In genomic region chr14:61587397-61587713, GRCh38 we compare ENCODE assay signal across 21 cellular contexts.
DNase-seq lines count a peak whose midpoint lies in the region; ATAC-seq and TF ChIP-seq lines count a peak whose summit lies in the region.
"Had no signal": no experiment of that assay in that cellular context is flagged by ENCODE, and none has a peak within 500 bp of the region (broad histone marks: within the 10 kb centered on the region; RNA-seq: fewer than 3 reads in every experiment).

No MANE protein-coding gene starts in this region.

- no peak for DNase-seq in HFFc6
- no peak for DNase-seq in body of pancreas
- DNase-seq in lower lobe of right lung = no peak
- DNase-seq in COLO829 (ENCODE audit: low spot score) = no peak
- DNase-seq in endothelial cell (ENCODE audit: low spot score) = no peak
- DNase-seq in NCI-H774 (lab: John Stamatoyannopoulos, UW) = no peak
- DNase-seq: activated B cell treated with CpG ODN at 0.5 μM for 24 hours; activated CD8-positive, alpha-beta T cell treated with anti-CD3 and anti-CD28 coated beads, Interleukin-2, amount 10 ng/mL, durations not matched to agents 7 days and 5 days; activated naive CD4-positive, alpha-beta T cell treated with anti-CD3 and anti-CD28 coated beads, Interleukin-2, amount 50 U/mL, for 16 hours; activated T-cell treated with anti-CD3 and anti-CD28 coated beads, Interleukin-2, amount 50 U/mL, for 4 hours; dorsolateral prefrontal cortex; esophagus squamous epithelium; HCEC 1CT; head of caudate nucleus; NCI-H1105 treated with DMSO at 0.1 percent for 48 hours; NCI-H69; nephron progenitor cell; stimulated activated naive CD4-positive, alpha-beta T cell treated with Interleukin-2 at 50 U/mL for 16 hours; uterus had no signal

- 90 to 92% methylated on average over 2 of the region's 2 CpGs for WGBS in body of pancreas, 2 donors

- TF ChIP-seq CTCF in HFFc6 (IDR thresholded peaks at IDR 0.05) = no peak
- TF ChIP-seq CTCF in body of pancreas (IDR thresholded peaks at IDR 0.05) = no peak
- no peak for TF ChIP-seq CTCF in lower lobe of right lung (IDR thresholded peaks at IDR 0.05)
- TF ChIP-seq CTCF in endothelial cell (IDR thresholded peaks at IDR 0.05; ENCODE audit: unreplicated experiment) = no peak

- H3K4me3 ChIP-seq in body of pancreas (no peak overlapping the region), lower lobe of right lung (no peak overlapping the region), stomach smooth muscle (ENCODE audit: low read length in 2 of 2) (no peak overlapping the region)
- H3K4me3 ChIP-seq: dorsolateral prefrontal cortex, esophagus squamous epithelium, uterus had no signal

- H3K4me3 Mint-ChIP-seq in HFFc6 = no peak overlapping the region
- H3K4me3 Mint-ChIP-seq in endothelial cell (ENCODE audit: unreplicated experiment) = no peak overlapping the region
- H3K4me3 Mint-ChIP-seq: activated B cell treated with CpG ODN at 0.5 μM for 24 hours; activated CD8-positive, alpha-beta T cell treated with anti-CD3 and anti-CD28 coated beads, Interleukin-2, amount 10 ng/mL, durations not matched to agents 7 days and 5 days; activated T-cell treated with anti-CD3 and anti-CD28 coated beads, Interleukin-2, amount 50 U/mL, for 4 hours; memory B cell; nephron progenitor cell had no signal

- intact Hi-C loops in body of pancreas (cut with DNase I) = no loop called here
- intact Hi-C loops in lower lobe of right lung (cut with DNase I) = no loop called here

- H3K27me3 Mint-ChIP-seq in HFFc6 (ENCODE audit: insufficient read depth) (peaks cover 1% of the 10 kb centered on the region; the same call in 1 of the 2 replicates), endothelial cell (ENCODE audit: unreplicated experiment) (no peaks in the 10 kb centered on the region)
- H3K27me3 Mint-ChIP-seq: activated B cell treated with CpG ODN at 0.5 μM for 24 hours, memory B cell had no signal

- peaks cover 33% of the 10 kb centered on the region for H3K4me1 ChIP-seq in body of pancreas
- H3K4me1 ChIP-seq in lower lobe of right lung = peaks cover 19% of the 10 kb centered on the region
- peaks cover 38% of the 10 kb centered on the region for H3K4me1 ChIP-seq in stomach smooth muscle (ENCODE audit: control insufficient read depth, insufficient read depth, low read length)
- H3K4me1 ChIP-seq: uterus had no signal

- H3K36me3 ChIP-seq in body of pancreas (replicated peaks in 1 of 2; ENCODE audit: insufficient read depth in 1 of 2, low read depth in 2 of 2) (no peaks in the 10 kb centered on the region), lower lobe of right lung (no peaks in the 10 kb centered on the region), stomach smooth muscle (ENCODE audit: control insufficient read depth in 2 of 2, insufficient read depth in 2 of 2, low read length in 2 of 2) (no peaks in the 10 kb centered on the region)
- H3K36me3 ChIP-seq: esophagus squamous epithelium, uterus had no signal

- H3K27me3 ChIP-seq in body of pancreas = no peaks in the 10 kb centered on the region
- H3K27me3 ChIP-seq in lower lobe of right lung (ENCODE audit: low read depth) = no peaks in the 10 kb centered on the region
- H3K27me3 ChIP-seq in stomach smooth muscle (ENCODE audit: control insufficient read depth in 1 of 2, insufficient read depth in 2 of 2, low read length in 2 of 2) = no peaks in the 10 kb centered on the region
- H3K27me3 ChIP-seq: dorsolateral prefrontal cortex, esophagus squamous epithelium, uterus had no signal

- ATAC-seq in body of pancreas (no peak), lower lobe of right lung (no peak)
- ATAC-seq: activated CD8-positive, alpha-beta T cell treated with anti-CD3 and anti-CD28 coated beads, Interleukin-2, amount 10 ng/mL, durations not matched to agents 7 days and 5 days; activated T-cell treated with anti-CD3 and anti-CD28 coated beads, Interleukin-2, amount 50 U/mL, for 4 hours had no signal

- TF ChIP-seq POLR2A in body of pancreas (IDR thresholded peaks at IDR 0.05) = no peak

- H3K9me3 Mint-ChIP-seq in HFFc6 = no peaks in the 10 kb centered on the region
- H3K9me3 Mint-ChIP-seq in endothelial cell (ENCODE audit: unreplicated experiment) = no peaks in the 10 kb centered on the region

- H3K36me3 Mint-ChIP-seq in HFFc6 (ENCODE audit: low read depth) (no peaks in the 10 kb centered on the region), endothelial cell (ENCODE audit: low read depth, unreplicated experiment) (no peaks in the 10 kb centered on the region)
- H3K36me3 Mint-ChIP-seq: memory B cell had no signal

- H3K4me1 Mint-ChIP-seq in HFFc6 (ENCODE audit: low read depth) = peaks cover 65% of the 10 kb centered on the region
- H3K4me1 Mint-ChIP-seq in endothelial cell (ENCODE audit: unreplicated experiment) = peaks cover 2% of the 10 kb centered on the region

- H3K9me3 ChIP-seq in body of pancreas (no peaks in the 10 kb centered on the region), lower lobe of right lung (no peaks in the 10 kb centered on the region), stomach smooth muscle (ENCODE audit: control insufficient read depth in 2 of 2, low read length in 2 of 2) (peaks cover 0 to 2% of the 10 kb centered on the region in 2 donors)
- H3K9me3 ChIP-seq: esophagus squamous epithelium, uterus had no signal

- peak overlapping the region in 3 of 4 donors; percentile 58 to 78 (median 67) for H3K27ac ChIP-seq in body of pancreas
- H3K27ac ChIP-seq in lower lobe of right lung = peak overlapping the region; percentile 21
- H3K27ac ChIP-seq in stomach smooth muscle (ENCODE audit: low read length) = peak overlapping the region; percentile 66

- no peak overlapping the region for H3K9ac ChIP-seq in stomach smooth muscle (ENCODE audit: low read length in 2 of 2)

- H3K27ac Mint-ChIP-seq in HFFc6 (peak overlapping the region; percentile 86; the same call in 1 of the 2 replicates), endothelial cell (ENCODE audit: unreplicated experiment) (no peak overlapping the region)
- H3K27ac Mint-ChIP-seq: activated B cell treated with CpG ODN at 0.5 μM for 24 hours; activated CD8-positive, alpha-beta T cell treated with anti-CD3 and anti-CD28 coated beads, Interleukin-2, amount 10 ng/mL, durations not matched to agents 7 days and 5 days; memory B cell; nephron progenitor cell had no signal
